Comparison of ENCODE assay signal across 17 cellular contexts in genomic region chr2:109700680-109701274, GRCh38.
DNase-seq lines count a peak whose midpoint lies in the region; ATAC-seq and TF ChIP-seq lines count a peak whose summit lies in the region.
"Had no signal": no experiment of that assay in that cellular context is flagged by ENCODE, and none has a peak within 500 bp of the region (broad histone marks: within the 10 kb centered on the region; RNA-seq: fewer than 3 reads in every experiment).

No MANE protein-coding gene starts in this region.

- H3K9me3 ChIP-seq in HUES6 (ENCODE audit: control insufficient read depth, insufficient read depth, low read depth, low read length): no peaks in the 10 kb centered on the region
- H3K9me3 ChIP-seq in mesodermal cell (ENCODE audit: control insufficient read depth, low read length): no peaks in the 10 kb centered on the region
- H3K9me3 ChIP-seq in spleen: no peaks in the 10 kb centered on the region
- H3K9me3 ChIP-seq in gastrocnemius medialis: no peaks in the 10 kb centered on the region
- H3K9me3 ChIP-seq in prostate gland: no peaks in the 10 kb centered on the region

- H3K4me3 ChIP-seq in HUES6 (ENCODE audit: low read depth, low read length): no peak overlapping the region
- H3K4me3 ChIP-seq in mesodermal cell (ENCODE audit: extremely low read depth, insufficient read depth, low read length, poor library complexity, severe bottlenecking): no peak overlapping the region
- no peak overlapping the region for H3K4me3 ChIP-seq in spleen
- H3K4me3 ChIP-seq in gastrocnemius medialis: no peak overlapping the region
- no peak overlapping the region for H3K4me3 ChIP-seq in prostate gland
- H3K4me3 ChIP-seq: GM12878 had no signal

- peak overlapping the region; percentile 35 for H3K9ac ChIP-seq in HUES6 (ENCODE audit: low read length)
- H3K9ac ChIP-seq: parathyroid adenoma had no signal

- H3K4me1 ChIP-seq in HUES6 (ENCODE audit: control insufficient read depth, insufficient read depth, low read length) (peaks cover 37% of the 10 kb centered on the region), mesodermal cell (ENCODE audit: control insufficient read depth, insufficient read depth, low read length, poor library complexity, severe bottlenecking) (peaks cover 37% of the 10 kb centered on the region), spleen (peaks cover 0 to 38% (median 13%) of the 10 kb centered on the region in 6 donors), gastrocnemius medialis (no peaks in the 10 kb centered on the region), prostate gland (replicated peaks) (no peaks in the 10 kb centered on the region)
- H3K4me1 ChIP-seq: parathyroid adenoma had no signal

- intact Hi-C loops in spleen (cut with DNase I; ENCODE audit: low total_unique reads) (no loop called here), gastrocnemius medialis (cut with DNase I; ENCODE audit: low total_unique reads) (no loop called here), prostate gland (cut with DNase I) (no loop called here)

- no peak for TF ChIP-seq CTCF in spleen (IDR thresholded peaks at IDR 0.05 in 8 of 11, conservative IDR thresholded peaks at IDR 0.05 in 3 of 11)
- no peak for TF ChIP-seq CTCF in gastrocnemius medialis (IDR thresholded peaks at IDR 0.05 in 4 of 5, conservative IDR thresholded peaks at IDR 0.05 in 1 of 5)
- no peak for TF ChIP-seq CTCF in prostate gland (IDR thresholded peaks at IDR 0.05)

- H3K27ac ChIP-seq in HUES6 (ENCODE audit: low read depth, low read length): peak overlapping the region; percentile 3; the same call in 1 of the 2 replicates
- H3K27ac ChIP-seq in mesodermal cell (ENCODE audit: low read depth, low read length, severe bottlenecking): peak overlapping the region; percentile 90
- H3K27ac ChIP-seq in spleen: peak overlapping the region in 5 of 8 donors; percentile 35 to 68 (median 64)
- no peak overlapping the region for H3K27ac ChIP-seq in gastrocnemius medialis
- H3K27ac ChIP-seq in prostate gland: no peak overlapping the region
- H3K27ac ChIP-seq: C4-2B, parathyroid adenoma had no signal

- H3K27me3 ChIP-seq in HUES6 (ENCODE audit: control insufficient read depth, insufficient read depth, low read length) (no peaks in the 10 kb centered on the region), spleen (replicated peaks in 1 of 7) (no peaks in the 10 kb centered on the region), gastrocnemius medialis (no peaks in the 10 kb centered on the region), prostate gland (replicated peaks; ENCODE audit: insufficient read depth) (no peaks in the 10 kb centered on the region)

- TF ChIP-seq POLR2A in spleen (IDR thresholded peaks at IDR 0.05) (no peak), gastrocnemius medialis (IDR thresholded peaks at IDR 0.05) (no peak), prostate gland (IDR thresholded peaks at IDR 0.05) (no peak)

- H3K36me3 ChIP-seq in HUES6 (ENCODE audit: control insufficient read depth, insufficient read depth, low read length) (no peaks in the 10 kb centered on the region), mesodermal cell (ENCODE audit: control insufficient read depth, insufficient read depth, low read length) (no peaks in the 10 kb centered on the region), spleen (no peaks in the 10 kb centered on the region), gastrocnemius medialis (no peaks in the 10 kb centered on the region), prostate gland (no peaks in the 10 kb centered on the region)

- in situ Hi-C loops in gastrocnemius medialis (cut with MboI; ENCODE audit: low sequenced_read_pairs in 4 of 4): no loop called here

- ATAC-seq in gastrocnemius medialis: no peak
- ATAC-seq: GM12878, left colon had no signal

- peak; percentile 10 for DNase-seq in dermis blood vessel endothelial cell
- no peak for DNase-seq in spleen
- DNase-seq in gastrocnemius medialis: no peak
- no peak for DNase-seq in prostate gland (ENCODE audit: low spot score)
- no peak for DNase-seq in activated effector memory CD4-positive, alpha-beta T cell treated with Interleukin-2 at 50 U/mL for 16 hours
- no peak for DNase-seq in activated gamma-delta T cell treated with Interleukin-2 at 50 U/mL for 16 hours
- DNase-seq: GF-D8; left colon; MM.1S; NCI-H1694 treated with DMSO at 0.1 percent for 48 hours; NCI-H2227 treated with DMSO at 0.1 percent for 48 hours; stimulated activated CD4-positive, alpha-beta T cell treated with anti-CD3 and anti-CD28 coated beads, Interleukin-4, amount 100 ng/mL, for 4 hours had no signal

- 79 to 82% methylated on average over 10 to 11 of the region's 11 CpGs for WGBS in mesodermal cell (ENCODE audit: insufficient coverage in 2 of 2), 2 experiments
- 69 to 83% (median 73%) methylated on average over 11 of the region's 11 CpGs for WGBS in spleen, 5 donors
- 83% methylated on average over 11 of the region's 11 CpGs for WGBS in prostate gland

Comparison
In these comparisons a context has a peak if more than half of its experiments do, and no peak if none do; other contexts are left out.
1. H3K27ac ChIP-seq: peak in HUES6 (single experiment), mesodermal cell (single experiment) and spleen (5 of 8); none in gastrocnemius medialis (0 of 4) and prostate gland (0 of 2).